Comparison of ENCODE assay signal across 8 cellular contexts in the genomic region with DNA sequence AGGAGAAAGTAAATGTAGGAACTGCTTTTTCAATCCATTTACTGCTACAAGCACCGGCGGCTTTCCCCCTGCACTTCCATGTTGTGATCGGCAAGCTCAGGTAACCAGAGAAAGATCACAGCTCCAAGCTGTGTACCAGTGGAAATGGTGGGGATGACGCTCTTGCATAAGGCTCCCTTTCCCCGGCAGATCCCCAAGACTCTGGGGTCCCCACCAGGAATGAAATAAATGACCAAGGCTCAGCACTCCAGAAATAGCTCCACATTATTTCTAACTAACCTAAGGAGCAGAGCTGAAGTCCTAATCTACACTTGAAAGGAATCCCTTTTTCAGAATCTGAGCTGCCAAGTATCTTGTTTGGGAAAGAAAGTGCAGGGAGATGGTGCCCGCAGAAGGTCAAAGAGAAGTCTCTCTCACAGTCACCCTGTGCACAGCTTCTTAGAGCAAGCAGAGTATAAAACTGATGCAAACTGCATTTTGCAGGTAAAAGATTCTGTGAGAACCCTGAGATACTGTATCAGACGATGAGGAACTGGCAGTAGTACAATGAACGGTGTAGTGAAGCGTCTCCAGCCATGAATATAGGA. TPM values are rescaled to one million over a fixed set of nuclear protein-coding genes. Genes with fewer than 3 reads are reported as not detected.
A peak's percentile ranks its signal among the peaks of the same experiment; 100 is the strongest.
DNase-seq lines count a peak whose midpoint lies in the region; ATAC-seq and TF ChIP-seq lines count a peak whose summit lies in the region.

No MANE protein-coding gene starts in this region.

- no peak for DNase-seq in stimulated activated naive CD8-positive, alpha-beta T cell treated with anti-CD3 and anti-CD28 coated beads, Interleukin-15, Interleukin-2, amounts not matched to agents 100 U/mL and 50 U/mL, for 24 hours
- DNase-seq in RWPE2 (ENCODE audit: low spot score) = no peak
- DNase-seq in fibroblast of lung (ENCODE audit: low read depth in 2 of 2) = no peak
- no peak for DNase-seq in gastrocnemius medialis
- no peak for DNase-seq in NCI-H2107 (lab: John Stamatoyannopoulos, UW)
- no peak for DNase-seq in GM10266 (ENCODE audit: extremely low spot score)
- DNase-seq in G401 (ENCODE audit: low spot score) = no peak

- peak overlapping the region; percentile 90 for H3K4me3 Mint-ChIP-seq in stimulated activated naive CD8-positive, alpha-beta T cell treated with anti-CD3 and anti-CD28 coated beads, Interleukin-15, Interleukin-2, amounts not matched to agents 100 ng/mL and 50 ng/mL, for 24 hours

- peaks cover 29% of the 10 kb centered on the region for H3K36me3 Mint-ChIP-seq in stimulated activated naive CD8-positive, alpha-beta T cell treated with anti-CD3 and anti-CD28 coated beads, Interleukin-15, Interleukin-2, amounts not matched to agents 100 ng/mL and 50 ng/mL, for 24 hours (ENCODE audit: low read depth)

- peaks cover 29% of the 10 kb centered on the region for H3K4me1 ChIP-seq in RWPE2 (ENCODE audit: insufficient read depth, poor library complexity, severe bottlenecking)
- peaks cover 2% of the 10 kb centered on the region for H3K4me1 ChIP-seq in fibroblast of lung (ENCODE audit: control insufficient read depth, extremely low read depth, insufficient read depth, low read length)
- H3K4me1 ChIP-seq in gastrocnemius medialis = peaks cover 63 to 70% of the 10 kb centered on the region in 2 donors

- H3K9ac ChIP-seq in fibroblast of lung (ENCODE audit: insufficient read depth, low read length) = peak overlapping the region; percentile 23

- H3K4me1 Mint-ChIP-seq in stimulated activated naive CD8-positive, alpha-beta T cell treated with anti-CD3 and anti-CD28 coated beads, Interleukin-15, Interleukin-2, amounts not matched to agents 100 ng/mL and 50 ng/mL, for 24 hours (ENCODE audit: low read depth) = peaks cover 79% of the 10 kb centered on the region

- peaks cover 89% of the 10 kb centered on the region for H3K79me2 ChIP-seq in fibroblast of lung (ENCODE audit: control insufficient read depth, insufficient read depth, low read length)

- no peak for TF ChIP-seq POLR2A in gastrocnemius medialis (IDR thresholded peaks at IDR 0.05)

- peak overlapping the region; percentile 65 for H3K27ac Mint-ChIP-seq in stimulated activated naive CD8-positive, alpha-beta T cell treated with anti-CD3 and anti-CD28 coated beads, Interleukin-15, Interleukin-2, amounts not matched to agents 100 ng/mL and 50 ng/mL, for 24 hours

- no peaks in the 10 kb centered on the region for H3K27me3 Mint-ChIP-seq in stimulated activated naive CD8-positive, alpha-beta T cell treated with anti-CD3 and anti-CD28 coated beads, Interleukin-15, Interleukin-2, amounts not matched to agents 100 ng/mL and 50 ng/mL, for 24 hours

- no peaks in the 10 kb centered on the region for H3K9me3 ChIP-seq in RWPE2 (ENCODE audit: severe bottlenecking)
- no peaks in the 10 kb centered on the region for H3K9me3 ChIP-seq in fibroblast of lung (ENCODE audit: control insufficient read depth, insufficient read depth, low read depth, low read length)
- no peaks in the 10 kb centered on the region for H3K9me3 ChIP-seq in gastrocnemius medialis

- peak overlapping the region; percentile 56 for H3K27ac ChIP-seq in RWPE2 (ENCODE audit: poor library complexity, severe bottlenecking)
- H3K27ac ChIP-seq in fibroblast of lung (ENCODE audit: insufficient read depth, low read length) = peak overlapping the region; percentile 46
- H3K27ac ChIP-seq in gastrocnemius medialis = peak overlapping the region; percentile 83 to 91 (median 87)

- H3K4me2 ChIP-seq in fibroblast of lung (ENCODE audit: extremely low read depth, insufficient read depth, low read length) = peak overlapping the region; percentile 86

- ATAC-seq in stimulated activated naive CD8-positive, alpha-beta T cell treated with anti-CD3 and anti-CD28 coated beads, Interleukin-15, Interleukin-2, amounts not matched to agents 100 U/mL and 50 U/mL, for 24 hours = no peak
- ATAC-seq in RWPE2 (ENCODE audit: low read depth) = peak; percentile 15
- peak in 1 of 2 donors; percentile 36 for ATAC-seq in gastrocnemius medialis

- peak overlapping the region; percentile 67 for H2AFZ ChIP-seq in fibroblast of lung (ENCODE audit: low read length)

- H3K4me3 ChIP-seq in RWPE2 (ENCODE audit: severe bottlenecking) (peak overlapping the region; percentile 43), fibroblast of lung (replicated peaks in 1 of 4; ENCODE audit: control extremely low read depth in 1 of 4, insufficient read depth in 1 of 4, low read depth in 3 of 4, low read length in 4 of 4) (peak overlapping the region; percentile 69 to 94 (median 82)), gastrocnemius medialis (peak overlapping the region; percentile 58 to 85 (median 66))

- H4K20me1 ChIP-seq in fibroblast of lung (ENCODE audit: control insufficient read depth, extremely low read depth, insufficient read depth, low read length) = no peaks in the 10 kb centered on the region

- in situ Hi-C loops in gastrocnemius medialis (cut with MboI; ENCODE audit: low sequenced_read_pairs in 4 of 4) (loop anchor here in 1 of 4 donors (10.0 kb wide), 1 partner anchor 60 kb away; no protein-coding TSS in a partner anchor), G401 (cut with HindIII; ENCODE audit: low sequenced_read_pairs) (no loop called here)

- intact Hi-C loops in gastrocnemius medialis (cut with DNase I; ENCODE audit: low total_unique reads) = loop anchor here (1.0 kb wide), 1 partner anchor 11 kb away; the partner anchor contains the start of gene GRB2

- TF ChIP-seq CTCF in RWPE2 (IDR thresholded peaks at IDR 0.05; ENCODE audit: poor library complexity, severe bottlenecking) (no peak), fibroblast of lung (conservative IDR thresholded peaks at IDR 0.05 in 1 of 2, IDR thresholded peaks at IDR 0.05 in 1 of 2; ENCODE audit: low read depth in 1 of 2, low read length in 2 of 2) (no peak), gastrocnemius medialis (IDR thresholded peaks at IDR 0.05 in 4 of 5, conservative IDR thresholded peaks at IDR 0.05 in 1 of 5) (no peak), GM10266 (IDR thresholded peaks at IDR 0.05; ENCODE audit: control insufficient read depth, insufficient read depth, low read depth, missing control alignments) (no peak)

- H3K36me3 ChIP-seq in RWPE2 (ENCODE audit: low read depth) (peaks cover 31% of the 10 kb centered on the region), fibroblast of lung (ENCODE audit: control insufficient read depth, insufficient read depth, low read length) (no peaks in the 10 kb centered on the region), gastrocnemius medialis (no peaks in the 10 kb centered on the region)

- no peaks in the 10 kb centered on the region for H3K9me3 Mint-ChIP-seq in stimulated activated naive CD8-positive, alpha-beta T cell treated with anti-CD3 and anti-CD28 coated beads, Interleukin-15, Interleukin-2, amounts not matched to agents 100 ng/mL and 50 ng/mL, for 24 hours

- H3K27me3 ChIP-seq in RWPE2 (ENCODE audit: insufficient read depth, poor library complexity, severe bottlenecking) = no peaks in the 10 kb centered on the region
- no peaks in the 10 kb centered on the region for H3K27me3 ChIP-seq in fibroblast of lung (ENCODE audit: control insufficient read depth, insufficient read depth, low read length)
- no peaks in the 10 kb centered on the region for H3K27me3 ChIP-seq in gastrocnemius medialis

RNA-seq across cellular contexts. Expression of gene GRB2, which starts 11.1 kb away (rescaled TPM):
- total RNA-seq in fibroblast of lung (56.0 and 68.9 TPM in 2 replicates), gastrocnemius medialis (10 to 100 TPM; 41.7 to 88.5 (median 68.8) TPM)
- polyA plus RNA-seq in fibroblast of lung = 69.7 and 79.8 TPM in 2 replicates
- 67.0 and 75.7 TPM in 2 replicates for polyA plus RNA-seq in fibroblast of lung (2012)
- 81.9 and 86.8 TPM in 2 replicates for polyA minus RNA-seq in fibroblast of lung (ENCODE audit: low replicate concordance)
- total RNA-seq in G401 (2014; rRNA removed; shearing (Covaris generic)) = 176 and 195 TPM in 2 replicates
